Comparison of ENCODE assay signal across 8 cellular contexts in the genomic region with DNA sequence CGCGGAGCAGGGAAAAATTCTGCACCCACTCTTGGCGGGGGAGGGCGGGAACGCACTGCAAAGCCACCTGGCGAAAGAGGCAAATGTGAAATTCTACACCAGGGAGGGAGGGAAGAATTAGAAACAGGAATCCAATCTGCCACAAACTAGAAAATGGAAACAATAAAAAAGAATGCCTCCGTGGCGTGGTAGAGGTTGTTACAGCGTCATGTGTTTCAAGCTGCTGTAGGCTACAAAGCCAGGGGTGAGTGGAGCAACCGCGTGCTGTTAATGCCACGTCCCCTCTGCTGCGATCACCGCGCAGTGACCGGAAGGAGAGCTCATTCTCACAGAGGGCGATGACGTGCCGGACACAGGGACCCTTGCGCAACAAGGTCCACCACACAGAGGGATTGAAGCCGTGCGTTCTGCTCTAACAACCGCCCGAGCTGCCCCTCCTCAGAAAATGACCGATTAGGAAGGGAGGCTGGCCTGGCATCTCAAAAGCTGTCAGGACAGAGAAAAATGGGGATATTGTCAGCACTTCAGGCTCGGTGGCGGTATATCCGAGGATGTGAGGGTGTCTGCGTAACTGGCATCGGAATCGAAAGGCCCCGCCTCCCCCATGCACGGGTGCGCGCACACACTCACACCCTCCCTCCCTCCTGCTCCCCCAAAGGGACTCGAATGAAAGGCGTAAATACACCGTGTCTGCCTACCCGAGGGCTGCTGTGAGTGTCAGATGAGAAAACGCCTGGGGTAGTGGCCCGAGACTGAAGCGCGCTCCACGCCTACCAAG.
DNase-seq lines count a peak whose midpoint lies in the region; ATAC-seq and TF ChIP-seq lines count a peak whose summit lies in the region.

No MANE protein-coding gene starts in this region.

- TF ChIP-seq CTCF in fibroblast of villous mesenchyme (IDR thresholded peaks at IDR 0.05; ENCODE audit: insufficient read depth, low read depth, low read length) (no peak), nephron progenitor cell (IDR thresholded peaks at IDR 0.05) (no peak)

- peak overlapping the region; percentile 9 for H3K27ac Mint-ChIP-seq in nephron progenitor cell
- H3K27ac Mint-ChIP-seq in stimulated activated naive CD8-positive, alpha-beta T cell treated with anti-CD3 and anti-CD28 coated beads, Interleukin-15, amount 100 ng/mL, for 72 hours = peak overlapping the region; percentile 54 to 86

- ATAC-seq in stimulated activated naive CD8-positive, alpha-beta T cell treated with anti-CD3 and anti-CD28 coated beads, Interleukin-15, amount 100 ng/mL, for 72 hours = peak; percentile 89
- no peak for ATAC-seq in GM18505 (IDR thresholded peaks at IDR 0.05; ENCODE audit: unreplicated experiment)

- H3K4me3 ChIP-seq in GM08714 (ENCODE audit: low read length) (peak overlapping the region; percentile 17; the same call in 1 of the 2 replicates), fibroblast of villous mesenchyme (ENCODE audit: low read depth, low read length) (peak overlapping the region; percentile 61)

- DNase-seq in NOMO-1 treated with dmso at 0.1 percent for 144 hours (lab: John Stamatoyannopoulos, UW; ENCODE audit: unreplicated experiment) (peak; percentile 4), fibroblast of villous mesenchyme (ENCODE audit: low read depth) (peak; percentile 88), nephron progenitor cell (peak; percentile 56), NCI-H226 (no peak)
- peak; percentile 60 for DNase-seq in activated gamma-delta T cell treated with anti-CD3 and anti-CD28 coated beads, Interleukin-2, amount 50 U/mL, for 16 hours (ENCODE audit: low read depth)
- DNase-seq in stimulated activated naive CD8-positive, alpha-beta T cell treated with anti-CD3 and anti-CD28 coated beads, Interleukin-15, amount 100 ng/mL, for 72 hours = peak; percentile 45 to 56

- H3K4me3 Mint-ChIP-seq in nephron progenitor cell = peak overlapping the region; percentile 84
- H3K4me3 Mint-ChIP-seq in stimulated activated naive CD8-positive, alpha-beta T cell treated with anti-CD3 and anti-CD28 coated beads, Interleukin-15, amount 100 ng/mL, for 72 hours = peak overlapping the region; percentile 88 to 89

- H3K9me3 Mint-ChIP-seq in nephron progenitor cell = no peaks in the 10 kb centered on the region
- H3K9me3 Mint-ChIP-seq in stimulated activated naive CD8-positive, alpha-beta T cell treated with anti-CD3 and anti-CD28 coated beads, Interleukin-15, amount 100 ng/mL, for 72 hours = no peaks in the 10 kb centered on the region

- H3K36me3 Mint-ChIP-seq in nephron progenitor cell (ENCODE audit: low read depth) = no peaks in the 10 kb centered on the region

- peaks cover 69% of the 10 kb centered on the region for H3K4me1 Mint-ChIP-seq in nephron progenitor cell
- H3K4me1 Mint-ChIP-seq in stimulated activated naive CD8-positive, alpha-beta T cell treated with anti-CD3 and anti-CD28 coated beads, Interleukin-15, amount 100 ng/mL, for 72 hours = peaks cover 76% of the 10 kb centered on the region

- H3K27me3 Mint-ChIP-seq in nephron progenitor cell (ENCODE audit: low read depth, poor library complexity) = peaks cover 70% of the 10 kb centered on the region
- H3K27me3 Mint-ChIP-seq in stimulated activated naive CD8-positive, alpha-beta T cell treated with anti-CD3 and anti-CD28 coated beads, Interleukin-15, amount 100 ng/mL, for 72 hours = peaks cover 28% of the 10 kb centered on the region

- TF ChIP-seq POLR2A in GM18505 (IDR thresholded peaks at IDR 0.05; ENCODE audit: borderline replicate concordance, extremely low read depth, insufficient read depth, insufficient read length) = no peak
